In the genomic region with DNA sequence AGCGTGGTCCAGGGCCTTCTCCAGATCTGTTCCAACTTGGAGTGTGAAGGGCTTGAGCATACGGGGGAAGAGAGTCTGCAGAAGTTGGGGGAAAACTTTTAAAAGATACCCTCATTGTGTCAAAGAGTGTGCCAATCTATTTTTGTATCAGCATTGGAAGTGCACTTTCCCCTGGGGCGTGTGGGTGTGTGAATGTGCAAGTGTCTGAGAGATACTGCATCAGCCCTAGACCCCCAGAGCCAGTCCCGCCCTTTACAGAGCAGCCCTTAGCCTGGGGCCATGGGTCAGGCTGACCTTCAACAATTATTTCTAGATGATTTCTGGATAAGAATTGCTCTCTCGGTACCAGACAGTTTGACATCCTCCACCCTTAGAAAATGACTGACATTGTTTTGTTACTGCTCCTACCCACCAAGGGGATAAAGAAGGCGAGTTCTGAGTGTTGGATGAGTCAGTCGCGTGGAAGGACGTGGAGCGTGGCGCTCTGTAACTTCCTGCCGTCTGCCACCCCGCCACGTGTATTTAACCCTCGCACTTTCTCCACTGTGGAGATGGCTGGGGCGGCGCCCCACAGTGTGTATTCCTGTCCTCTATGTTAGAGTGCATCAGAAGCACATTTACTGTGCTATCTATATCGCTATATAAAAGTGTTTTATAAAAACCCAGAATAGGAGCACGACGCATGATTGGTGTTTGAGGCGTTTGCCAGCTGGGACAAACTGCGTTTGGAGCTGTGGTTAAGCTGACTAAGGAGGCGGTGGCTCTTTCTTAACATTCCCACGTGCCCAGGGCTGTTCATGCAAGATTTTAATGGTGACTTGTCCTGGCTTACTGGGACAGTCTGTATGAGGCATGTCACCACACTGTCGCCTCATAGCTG, we compare ENCODE assay signal across 10 cellular contexts.
A peak's percentile ranks its signal among the peaks of the same experiment; 100 is the strongest.
DNase-seq lines count a peak whose midpoint lies in the region; ATAC-seq and TF ChIP-seq lines count a peak whose summit lies in the region.
"Had no signal": no experiment of that assay in that cellular context is flagged by ENCODE, and none has a peak within 500 bp of the region (broad histone marks: within the 10 kb centered on the region; RNA-seq: fewer than 3 reads in every experiment).

No MANE protein-coding gene starts in this region.

- intact Hi-C loops in lower lobe of right lung (cut with DNase I) = no loop called here

- TF ChIP-seq CTCF in astrocyte of the spinal cord (IDR thresholded peaks at IDR 0.05; ENCODE audit: low read depth, low read length) (no peak), lower lobe of right lung (IDR thresholded peaks at IDR 0.05) (no peak)

- in situ Hi-C loops in astrocyte of the spinal cord (cut with HindIII; ENCODE audit: low sequenced_read_pairs) = no loop called here

- peaks cover 40% of the 10 kb centered on the region for H3K4me1 ChIP-seq in lower lobe of right lung

- DNase-seq in AG08395 (ENCODE audit: low spot score) = peak; percentile 56
- peak; percentile 21 for DNase-seq in HCEC 1CT
- peak; percentile 44 for DNase-seq in astrocyte of the spinal cord (ENCODE audit: low read depth, low spot score)
- DNase-seq in lower lobe of right lung = peak; percentile 60
- DNase-seq in stimulated activated CD4-positive, alpha-beta T cell treated with anti-CD3 and anti-CD28 coated beads, Interleukin-15, amount 100 ng/mL, for 24 hours = no peak
- DNase-seq: amygdala, NCI-H2107 had no signal

- no peaks in the 10 kb centered on the region for H3K27me3 ChIP-seq in lower lobe of right lung (ENCODE audit: low read depth)

- H3K27ac ChIP-seq in lower lobe of right lung = peak overlapping the region; percentile 46

- ATAC-seq in lower lobe of right lung = peak in 1 of 2 donors; percentile 5
- no peak for ATAC-seq in HG02763 (IDR thresholded peaks at IDR 0.05; ENCODE audit: unreplicated experiment)
- ATAC-seq in HG02571 (IDR thresholded peaks at IDR 0.05; ENCODE audit: unreplicated experiment) = no peak
- no peak for ATAC-seq in HG03460 (IDR thresholded peaks at IDR 0.05; ENCODE audit: unreplicated experiment)

- peaks cover 29% of the 10 kb centered on the region for H3K36me3 ChIP-seq in lower lobe of right lung

- H3K9me3 ChIP-seq in lower lobe of right lung = no peaks in the 10 kb centered on the region

- H3K4me3 ChIP-seq in astrocyte of the spinal cord (ENCODE audit: low read depth, low read length) = no peak overlapping the region
- no peak overlapping the region for H3K4me3 ChIP-seq in lower lobe of right lung
